21 cellular contexts compared by ENCODE assay signal in the genomic region with DNA sequence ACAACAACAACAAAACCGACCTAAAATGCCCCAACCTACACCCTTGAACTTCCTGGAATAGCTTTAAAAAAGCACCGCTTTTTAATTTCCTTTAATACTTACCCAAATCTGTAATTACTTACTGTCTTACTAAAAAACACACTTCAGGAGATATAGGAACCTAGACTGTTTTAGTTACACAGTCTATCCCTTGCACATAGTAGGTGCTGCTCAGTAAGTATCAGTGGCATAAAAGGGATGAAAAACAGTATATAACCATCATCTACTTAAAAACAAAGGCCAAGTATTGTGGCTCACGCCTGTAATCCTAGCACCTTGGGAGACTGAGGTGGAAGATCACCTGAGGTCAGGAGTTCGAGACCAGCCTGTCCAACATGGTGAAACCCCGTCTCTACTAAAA. TPM values are rescaled to one million over a fixed set of nuclear protein-coding genes. Genes with fewer than 3 reads are reported as not detected.
DNase-seq lines count a peak whose midpoint lies in the region; ATAC-seq and TF ChIP-seq lines count a peak whose summit lies in the region.
"Had no signal": no experiment of that assay in that cellular context is flagged by ENCODE, and none has a peak within 500 bp of the region (broad histone marks: within the 10 kb centered on the region; RNA-seq: fewer than 3 reads in every experiment).

No MANE protein-coding gene starts in this region.

- no peak overlapping the region for H3K4me3 ChIP-seq in endodermal cell (ENCODE audit: low read length)
- H3K4me3 ChIP-seq in left ventricle myocardium inferior, result no peak overlapping the region
- H3K4me3 ChIP-seq: GM23248, SK-N-MC had no signal

- peaks cover 36% of the 10 kb centered on the region for H3K36me3 Mint-ChIP-seq in T-helper 1 cell treated with Interleukin-12 subunit alpha and Interleukin-12 subunit beta and Interleukin-4 antibody, amounts not matched to agents 30 μg/mL and 1 μg/mL, for 36 hours (ENCODE audit: low read depth)
- peaks cover 72% of the 10 kb centered on the region for H3K36me3 Mint-ChIP-seq in activated naive CD8-positive, alpha-beta T cell treated with anti-CD3 and anti-CD28 coated beads, Interleukin-2, amount 50 U/mL, for 24 hours (ENCODE audit: low read depth)
- peaks cover 51% of the 10 kb centered on the region for H3K36me3 Mint-ChIP-seq in activated naive CD8-positive, alpha-beta T cell treated with anti-CD3 and anti-CD28 coated beads for 36 hours
- H3K36me3 Mint-ChIP-seq in endodermal cell (ENCODE audit: low read depth), result peaks cover 73% of the 10 kb centered on the region

- intact Hi-C loops in left ventricle myocardium inferior (cut with micrococcal nuclease), result no loop called here

- ATAC-seq in activated naive CD8-positive, alpha-beta T cell treated with anti-CD3 and anti-CD28 coated beads, Interleukin-2, amount 50 U/mL, for 24 hours, result no peak
- ATAC-seq in GM18907 (IDR thresholded peaks at IDR 0.05; ENCODE audit: unreplicated experiment), result no peak
- ATAC-seq in GM19455 (IDR thresholded peaks at IDR 0.05; ENCODE audit: unreplicated experiment), result no peak

- 94 to 100% methylated on average over 5 of the region's 5 CpGs for WGBS in endodermal cell (ENCODE audit: insufficient coverage in 1 of 2, insufficient read length in 1 of 2), 2 experiments

- no peak for TF ChIP-seq CTCF in endodermal cell (conservative IDR thresholded peaks at IDR 0.05)
- TF ChIP-seq CTCF in left ventricle myocardium inferior (IDR thresholded peaks at IDR 0.05; ENCODE audit: borderline replicate concordance), result no peak

- no peak overlapping the region for H3K4me3 Mint-ChIP-seq in T-helper 1 cell treated with Interleukin-12 subunit alpha and Interleukin-12 subunit beta and Interleukin-4 antibody, amounts not matched to agents 30 μg/mL and 1 μg/mL, for 36 hours
- H3K4me3 Mint-ChIP-seq in activated naive CD8-positive, alpha-beta T cell treated with anti-CD3 and anti-CD28 coated beads, Interleukin-2, amount 50 U/mL, for 24 hours, result no peak overlapping the region
- no peak overlapping the region for H3K4me3 Mint-ChIP-seq in activated naive CD8-positive, alpha-beta T cell treated with anti-CD3 and anti-CD28 coated beads for 36 hours
- H3K4me3 Mint-ChIP-seq in endodermal cell, result no peak overlapping the region

- no peak for DNase-seq in T-helper 1 cell
- DNase-seq in activated naive CD8-positive, alpha-beta T cell treated with anti-CD3 and anti-CD28 coated beads, Interleukin-2, amount 50 U/mL, for 24 hours, result no peak
- no peak for DNase-seq in activated naive CD8-positive, alpha-beta T cell treated with anti-CD3 and anti-CD28 coated beads for 36 hours
- DNase-seq in endodermal cell, result no peak
- no peak for DNase-seq in left ventricle myocardium inferior
- DNase-seq: AML-193; CD4-positive, CD25-positive, alpha-beta regulatory T cell; DMS153; GDM1; GM23248; HCEC 1CT; NCI-H1694 treated with DMSO at 0.1 percent for 48 hours; NCI-H510A; NCI-H748 treated with DMSO at 0.1 percent for 48 hours; OCI-M1; SHP77 had no signal

- H3K9me3 Mint-ChIP-seq in T-helper 1 cell treated with Interleukin-12 subunit alpha and Interleukin-12 subunit beta and Interleukin-4 antibody, amounts not matched to agents 30 μg/mL and 1 μg/mL, for 36 hours, result no peaks in the 10 kb centered on the region
- H3K9me3 Mint-ChIP-seq in activated naive CD8-positive, alpha-beta T cell treated with anti-CD3 and anti-CD28 coated beads, Interleukin-2, amount 50 U/mL, for 24 hours, result no peaks in the 10 kb centered on the region
- no peaks in the 10 kb centered on the region for H3K9me3 Mint-ChIP-seq in activated naive CD8-positive, alpha-beta T cell treated with anti-CD3 and anti-CD28 coated beads for 36 hours
- H3K9me3 Mint-ChIP-seq in endodermal cell, result no peaks in the 10 kb centered on the region
- H3K9me3 Mint-ChIP-seq: CD4-positive, CD25-positive, alpha-beta regulatory T cell had no signal

- peaks cover 28% of the 10 kb centered on the region for H3K4me1 Mint-ChIP-seq in T-helper 1 cell treated with Interleukin-12 subunit alpha and Interleukin-12 subunit beta and Interleukin-4 antibody, amounts not matched to agents 30 μg/mL and 1 μg/mL, for 36 hours (ENCODE audit: low read depth)
- H3K4me1 Mint-ChIP-seq in activated naive CD8-positive, alpha-beta T cell treated with anti-CD3 and anti-CD28 coated beads, Interleukin-2, amount 50 U/mL, for 24 hours, result peaks cover 52% of the 10 kb centered on the region
- peaks cover 33% of the 10 kb centered on the region for H3K4me1 Mint-ChIP-seq in activated naive CD8-positive, alpha-beta T cell treated with anti-CD3 and anti-CD28 coated beads for 36 hours
- peaks cover 10% of the 10 kb centered on the region for H3K4me1 Mint-ChIP-seq in endodermal cell

- H3K27ac ChIP-seq in endodermal cell (ENCODE audit: low read depth, low read length), result no peak overlapping the region
- H3K27ac ChIP-seq in left ventricle myocardium inferior (replicated peaks), result no peak overlapping the region
- H3K27ac ChIP-seq: 22Rv1, GM23248, SK-N-MC had no signal

- H3K9ac ChIP-seq in endodermal cell (ENCODE audit: extremely low read depth, low read length, poor library complexity, severe bottlenecking), result no peak overlapping the region
- H3K9ac ChIP-seq: GM23248 had no signal

- H3K36me3 ChIP-seq in endodermal cell (ENCODE audit: control insufficient read depth, insufficient read depth, low read length), result peaks cover 90% of the 10 kb centered on the region
- peaks cover 87% of the 10 kb centered on the region for H3K36me3 ChIP-seq in left ventricle myocardium inferior

- H3K27ac Mint-ChIP-seq in T-helper 1 cell treated with Interleukin-12 subunit alpha and Interleukin-12 subunit beta and Interleukin-4 antibody, amounts not matched to agents 30 μg/mL and 1 μg/mL, for 36 hours, result peak overlapping the region; percentile 43
- H3K27ac Mint-ChIP-seq in activated naive CD8-positive, alpha-beta T cell treated with anti-CD3 and anti-CD28 coated beads, Interleukin-2, amount 50 U/mL, for 24 hours, result peak overlapping the region; percentile 62
- no peak overlapping the region for H3K27ac Mint-ChIP-seq in activated naive CD8-positive, alpha-beta T cell treated with anti-CD3 and anti-CD28 coated beads for 36 hours
- peak overlapping the region; percentile 66 for H3K27ac Mint-ChIP-seq in endodermal cell
- H3K27ac Mint-ChIP-seq: CD4-positive, CD25-positive, alpha-beta regulatory T cell had no signal

- H3K9me3 ChIP-seq in endodermal cell (ENCODE audit: control insufficient read depth, low read length) (no peaks in the 10 kb centered on the region), left ventricle myocardium inferior (replicated peaks) (no peaks in the 10 kb centered on the region)

- H3K27me3 ChIP-seq in endodermal cell (ENCODE audit: control insufficient read depth, insufficient read depth, low read length, poor library complexity, severe bottlenecking), result no peaks in the 10 kb centered on the region
- no peaks in the 10 kb centered on the region for H3K27me3 ChIP-seq in left ventricle myocardium inferior (ENCODE audit: low read depth)

- peaks cover 3% of the 10 kb centered on the region for H3K4me1 ChIP-seq in endodermal cell (ENCODE audit: control insufficient read depth, insufficient read depth, low read length)
- H3K4me1 ChIP-seq in left ventricle myocardium inferior, result peaks cover 47% of the 10 kb centered on the region

- H3K27me3 Mint-ChIP-seq in T-helper 1 cell treated with Interleukin-12 subunit alpha and Interleukin-12 subunit beta and Interleukin-4 antibody, amounts not matched to agents 30 μg/mL and 1 μg/mL, for 36 hours (ENCODE audit: low read depth), result no peaks in the 10 kb centered on the region
- no peaks in the 10 kb centered on the region for H3K27me3 Mint-ChIP-seq in activated naive CD8-positive, alpha-beta T cell treated with anti-CD3 and anti-CD28 coated beads, Interleukin-2, amount 50 U/mL, for 24 hours
- H3K27me3 Mint-ChIP-seq in activated naive CD8-positive, alpha-beta T cell treated with anti-CD3 and anti-CD28 coated beads for 36 hours, result no peaks in the 10 kb centered on the region
- H3K27me3 Mint-ChIP-seq in endodermal cell (ENCODE audit: insufficient read depth), result no peaks in the 10 kb centered on the region

RNA-seq across cellular contexts. Expression of a gene that starts 6.1 kb away (rescaled TPM):
- total RNA-seq in activated naive CD8-positive, alpha-beta T cell treated with anti-CD3 and anti-CD28 coated beads for 36 hours, result 100 to 1,000 TPM; 623 to 655 TPM
- total RNA-seq in endodermal cell (100 to 1,000 TPM; 586 to 714 TPM), left ventricle myocardium inferior (183 TPM)
- 640 TPM for polyA plus RNA-seq in endodermal cell (2013, experiment 1 of 2)
- 584 TPM for polyA plus RNA-seq in endodermal cell (2013, experiment 2 of 2)

RNA-seq across cellular contexts. Expression of a gene that starts 22.3 kb away (rescaled TPM):
- total RNA-seq in activated naive CD8-positive, alpha-beta T cell treated with anti-CD3 and anti-CD28 coated beads for 36 hours, result 100 to 1,000 TPM; 245 to 250 TPM
- total RNA-seq in endodermal cell (100 to 1,000 TPM; 148 to 156 TPM), left ventricle myocardium inferior (13.8 TPM)
- polyA plus RNA-seq in endodermal cell (2013, experiment 1 of 2), result 352 TPM
- polyA plus RNA-seq in endodermal cell (2013, experiment 2 of 2), result 339 TPM

RNA-seq across cellular contexts. Expression of a gene that starts 28.9 kb away (rescaled TPM):
- 100 to 1,000 TPM; 134 to 137 TPM for total RNA-seq in activated naive CD8-positive, alpha-beta T cell treated with anti-CD3 and anti-CD28 coated beads for 36 hours
- 100 to 1,000 TPM; 105 to 117 TPM for total RNA-seq in endodermal cell
- polyA plus RNA-seq in endodermal cell (2013, experiment 1 of 2), result 61.6 TPM
- 57.0 TPM for polyA plus RNA-seq in endodermal cell (2013, experiment 2 of 2)
- total RNA-seq in left ventricle myocardium inferior, result 21.2 TPM

RNA-seq across cellular contexts. Expression of a gene that starts 45.1 kb away (rescaled TPM):
- 10 to 100 TPM; 71.2 to 74.8 TPM for total RNA-seq in activated naive CD8-positive, alpha-beta T cell treated with anti-CD3 and anti-CD28 coated beads for 36 hours
- total RNA-seq in endodermal cell (10 to 100 TPM; 69.1 to 80.3 TPM), left ventricle myocardium inferior (25.9 TPM)
- 71.1 TPM for polyA plus RNA-seq in endodermal cell (2013, experiment 1 of 2)
- 57.0 TPM for polyA plus RNA-seq in endodermal cell (2013, experiment 2 of 2)

Comparison
In these comparisons a context has a peak if more than half of its experiments do, and no peak if none do; other contexts are left out.
1. RNA of a gene that starts 22.3 kb away (total RNA-seq): 245 to 250 TPM in activated naive CD8-positive, alpha-beta T cell treated with anti-CD3 and anti-CD28 coated beads for 36 hours and 148 to 156 TPM in endodermal cell; 13.8 TPM in left ventricle myocardium inferior (single experiment); every median in the first group is over 10 times any median in the second.